ENCODE assay signal across 8 cellular contexts in the genomic region with DNA sequence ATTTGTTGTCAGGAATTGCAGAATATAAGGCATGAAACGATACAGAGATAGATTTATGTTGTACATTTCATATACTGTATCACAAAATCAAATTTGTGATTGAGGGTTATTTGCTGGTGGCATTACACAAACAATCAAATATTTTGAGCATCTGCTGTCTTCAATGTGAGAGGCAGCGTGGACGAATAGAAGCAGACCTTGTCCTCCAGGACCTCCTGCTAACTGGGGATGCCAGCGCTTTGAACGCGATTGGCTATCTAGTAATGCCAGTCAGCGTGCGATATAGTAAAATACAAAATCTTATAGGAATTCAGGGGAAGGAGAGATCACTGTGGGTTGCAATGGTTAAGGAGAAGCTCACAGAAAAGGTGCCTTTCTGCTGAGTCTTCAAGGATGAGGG. TPM values are rescaled to one million over a fixed set of nuclear protein-coding genes. Genes with fewer than 3 reads are reported as not detected.
DNase-seq lines count a peak whose midpoint lies in the region; ATAC-seq and TF ChIP-seq lines count a peak whose summit lies in the region.

No MANE protein-coding gene starts in this region.

- no peaks in the 10 kb centered on the region for H3K9me3 Mint-ChIP-seq in progenitor cell of endocrine pancreas (ENCODE audit: low read depth)

- peaks cover 8% of the 10 kb centered on the region for H3K36me3 Mint-ChIP-seq in progenitor cell of endocrine pancreas (ENCODE audit: insufficient read depth)

- no peaks in the 10 kb centered on the region for H3K27me3 ChIP-seq in GM06990 (replicated peaks; ENCODE audit: control insufficient read depth, insufficient read depth, low read length)
- no peaks in the 10 kb centered on the region for H3K27me3 ChIP-seq in RWPE2 (ENCODE audit: insufficient read depth, poor library complexity, severe bottlenecking)
- no peaks in the 10 kb centered on the region for H3K27me3 ChIP-seq in esophagus (ENCODE audit: control insufficient read depth in 1 of 2, insufficient read depth in 2 of 2, low read length in 2 of 2)

- peaks cover 6% of the 10 kb centered on the region; the same call in 1 of the 2 replicates for H3K36me3 ChIP-seq in GM06990 (ENCODE audit: control insufficient read depth, insufficient read depth, low read length)
- peaks cover 27% of the 10 kb centered on the region for H3K36me3 ChIP-seq in RWPE2 (ENCODE audit: low read depth)
- peaks cover 0 to 5% of the 10 kb centered on the region in 2 donors for H3K36me3 ChIP-seq in esophagus (ENCODE audit: control insufficient read depth in 2 of 2, insufficient read depth in 2 of 2, low read length in 1 of 2)

- H3K4me1 Mint-ChIP-seq in progenitor cell of endocrine pancreas (ENCODE audit: low read depth), result peaks cover 10% of the 10 kb centered on the region

- DNase-seq in GM06990 (ENCODE audit: extremely low read depth, insufficient read length), result no peak
- DNase-seq in RWPE2 (ENCODE audit: low spot score), result no peak
- no peak for DNase-seq in progenitor cell of endocrine pancreas (ENCODE audit: low spot score, unreplicated experiment)
- no peak for DNase-seq in NOMO-1 treated with dmso at 0.1 percent for 144 hours (lab: John Stamatoyannopoulos, UW; ENCODE audit: unreplicated experiment)
- DNase-seq in NCI-H69 (lab: John Stamatoyannopoulos, UW), result no peak
- no peak for DNase-seq in epidermal melanocyte (ENCODE audit: insufficient read length, low spot score)

- H3K27ac ChIP-seq in RWPE2 (ENCODE audit: poor library complexity, severe bottlenecking) (no peak overlapping the region), esophagus (ENCODE audit: low read depth in 2 of 2, low read length in 1 of 2) (peak overlapping the region; percentile 45 to 53)

- H3K9me3 ChIP-seq in RWPE2 (ENCODE audit: severe bottlenecking) (no peaks in the 10 kb centered on the region), esophagus (ENCODE audit: control insufficient read depth in 2 of 2, insufficient read depth in 1 of 2, low read depth in 1 of 2, low read length in 1 of 2) (no peaks in the 10 kb centered on the region)

- H3K4me1 ChIP-seq in RWPE2 (ENCODE audit: insufficient read depth, poor library complexity, severe bottlenecking), result no peaks in the 10 kb centered on the region
- peaks cover 8 to 15% of the 10 kb centered on the region in 2 donors for H3K4me1 ChIP-seq in esophagus (ENCODE audit: control insufficient read depth in 2 of 2, insufficient read depth in 2 of 2, low read length in 1 of 2)

- no peak for TF ChIP-seq CTCF in GM06990 (IDR thresholded peaks at IDR 0.05; ENCODE audit: insufficient read depth, low read length, poor library complexity, severe bottlenecking)
- TF ChIP-seq CTCF in RWPE2 (IDR thresholded peaks at IDR 0.05; ENCODE audit: poor library complexity, severe bottlenecking), result peak; percentile 2
- TF ChIP-seq CTCF in progenitor cell of endocrine pancreas (IDR thresholded peaks at IDR 0.05; ENCODE audit: unreplicated experiment), result no peak

- H3K4me3 ChIP-seq in GM06990 (replicated peaks; ENCODE audit: low read depth, low read length) (peak overlapping the region; percentile 54), RWPE2 (ENCODE audit: severe bottlenecking) (peak overlapping the region; percentile 76), esophagus (ENCODE audit: low read depth in 1 of 2, low read length in 2 of 2) (peak overlapping the region; percentile 96 to 97)

- peak overlapping the region; percentile 46 for H3K27ac Mint-ChIP-seq in progenitor cell of endocrine pancreas

- peak overlapping the region; percentile 80 for H3K4me3 Mint-ChIP-seq in progenitor cell of endocrine pancreas (ENCODE audit: low read depth)

- WGBS in esophagus, 2 donors, result 68 to 70% methylated on average over 8 of the region's 8 CpGs

- H3K27me3 Mint-ChIP-seq in progenitor cell of endocrine pancreas, result peaks cover 43% of the 10 kb centered on the region

- ATAC-seq in RWPE2 (ENCODE audit: low read depth), result no peak
- no peak for ATAC-seq in HG03095 (IDR thresholded peaks at IDR 0.05; ENCODE audit: unreplicated experiment)

RNA-seq across cellular contexts. Expression of a gene that starts 0.6 kb away (rescaled TPM):
- 10 to 100 TPM in 1 of 2 donors, 1 to 10 TPM in 1; 7.6 to 15.8 TPM for polyA plus RNA-seq in esophagus
- total RNA-seq in progenitor cell of endocrine pancreas, result 55.8 and 56.3 TPM in 2 replicates
